In the genomic region with DNA sequence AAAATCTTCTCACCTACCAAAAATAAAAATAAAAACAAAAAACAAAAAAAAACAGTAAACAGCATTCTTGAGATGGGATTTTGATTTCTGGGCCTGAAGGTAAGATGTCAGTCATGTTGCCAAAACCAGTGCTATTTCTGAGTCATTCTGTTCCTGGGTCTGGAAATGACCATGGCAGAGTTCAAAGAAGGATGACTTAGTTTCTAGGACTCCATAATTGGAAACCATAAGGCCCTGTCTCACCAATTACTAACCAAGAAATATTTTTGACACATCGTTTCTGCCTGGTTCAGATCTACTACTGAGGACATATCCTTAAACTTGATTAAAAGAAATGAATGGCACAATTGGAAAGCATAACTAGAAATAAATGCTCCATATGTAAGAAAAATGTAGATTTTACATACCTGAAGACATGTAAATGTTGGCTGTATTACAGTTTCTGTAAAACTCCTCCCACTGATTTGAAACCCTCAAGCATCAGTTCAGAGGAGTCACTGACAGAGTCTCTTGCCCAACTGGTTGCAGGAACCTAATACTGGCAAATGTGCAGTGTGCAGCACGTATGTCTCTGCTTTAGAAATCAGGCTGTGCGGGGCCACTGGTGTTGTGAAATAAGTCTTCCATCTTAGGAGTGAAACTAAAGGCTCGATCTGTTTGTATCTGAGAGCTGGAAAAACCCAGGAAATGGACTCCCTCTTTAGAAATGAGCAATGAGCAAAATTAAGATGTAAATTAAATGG, we compare ENCODE assay signal across 9 cellular contexts.
"Had no signal": no experiment of that assay in that cellular context is flagged by ENCODE, and none has a peak within 500 bp of the region (broad histone marks: within the 10 kb centered on the region; RNA-seq: fewer than 3 reads in every experiment).

No MANE protein-coding gene starts in this region.

- DNase-seq: activated CD4-positive, alpha-beta T cell treated with anti-CD3 and anti-CD28 coated beads, Interleukin-2, amount 50 U/mL, for 48 hours; activated CD8-positive, alpha-beta memory T cell treated with anti-CD3 and anti-CD28 coated beads, Interleukin-2, amount 50 U/mL, for 48 hours; activated naive CD4-positive, alpha-beta T cell treated with anti-CD3 and anti-CD28 coated beads, Interleukin-2, amount 10 ng/mL, durations not matched to agents 7 days and 5 days; caudate nucleus; colonic mucosa; effector CD8-positive, alpha-beta T cell; stimulated activated CD4-positive, alpha-beta T cell treated with anti-CD3 and anti-CD28 coated beads, Interleukin-4, amount 100 ng/mL, for 4 hours; T-helper 2 cell had no signal

- H3K4me3 Mint-ChIP-seq: activated naive CD4-positive, alpha-beta T cell treated with anti-CD3 and anti-CD28 coated beads, Interleukin-2, amount 10 ng/mL, durations not matched to agents 7 days and 5 days had no signal

- H3K36me3 Mint-ChIP-seq: activated naive CD4-positive, alpha-beta T cell treated with anti-CD3 and anti-CD28 coated beads, Interleukin-2, amount 10 ng/mL, durations not matched to agents 7 days and 5 days had no signal

- H3K9me3 Mint-ChIP-seq: activated naive CD4-positive, alpha-beta T cell treated with anti-CD3 and anti-CD28 coated beads, Interleukin-2, amount 10 ng/mL, durations not matched to agents 7 days and 5 days had no signal

- ATAC-seq: activated CD4-positive, CD25-positive, alpha-beta regulatory T cell treated with anti-CD3 and anti-CD28 coated beads, Interleukin-2, amount 50 U/mL, for 24 hours had no signal

- H3K4me1 Mint-ChIP-seq: activated naive CD4-positive, alpha-beta T cell treated with anti-CD3 and anti-CD28 coated beads, Interleukin-2, amount 10 ng/mL, durations not matched to agents 7 days and 5 days had no signal

- H3K27ac Mint-ChIP-seq: activated naive CD4-positive, alpha-beta T cell treated with anti-CD3 and anti-CD28 coated beads, Interleukin-2, amount 10 ng/mL, durations not matched to agents 7 days and 5 days had no signal
